37 cellular contexts compared by ENCODE assay signal in genomic region chr1:211553549-211553948, GRCh38.
"Had no signal": no experiment of that assay in that cellular context is flagged by ENCODE, and none has a peak within 500 bp of the region (broad histone marks: within the 10 kb centered on the region; RNA-seq: fewer than 3 reads in every experiment).

No MANE protein-coding gene starts in this region.

- H3K4me1 Mint-ChIP-seq: activated CD4-positive, alpha-beta memory T cell treated with anti-CD3 and anti-CD28 coated beads, Interleukin-2, amount 10 ng/mL, durations not matched to agents 7 days and 5 days; activated CD4-positive, alpha-beta T cell treated with anti-CD3 and anti-CD28 coated beads for 36 hours; activated CD4-positive, alpha-beta T cell treated with anti-CD3 and anti-CD28 coated beads, Interleukin-2, amount 10 ng/mL, durations not matched to agents 7 days and 5 days; activated naive CD8-positive, alpha-beta T cell treated with anti-CD3 and anti-CD28 coated beads for 36 hours; activated T-helper 17 cell treated with anti-CD3 and anti-CD28 coated beads, Interleukin-2, amount 50 U/mL, for 72 hours; WTC11 had no signal

- H3K27me3 ChIP-seq: adrenal gland, body of pancreas, brain microvascular endothelial cell, breast epithelium had no signal

- ATAC-seq: activated CD4-positive, alpha-beta T cell treated with anti-CD3 and anti-CD28 coated beads for 36 hours; activated CD4-positive, CD25-positive, alpha-beta regulatory T cell treated with anti-CD3 and anti-CD28 coated beads, Interleukin-2, amount 50 U/mL, for 24 hours; activated CD8-positive, alpha-beta memory T cell treated with anti-CD3 and anti-CD28 coated beads, Interleukin-2, amount 10 ng/mL, durations not matched to agents 7 days and 5 days; activated CD8-positive, alpha-beta T cell treated with anti-CD3 and anti-CD28 coated beads, Interleukin-2, amount 10 ng/mL, durations not matched to agents 7 days and 5 days; activated naive CD4-positive, alpha-beta T cell treated with anti-CD3 and anti-CD28 coated beads, Interleukin-2, amount 50 U/mL, for 72 hours; activated T-cell treated with anti-CD3 and anti-CD28 coated beads, Interleukin-2, amount 50 U/mL, for 4 hours; activated T-cell treated with anti-CD3 and anti-CD28 coated beads, Interleukin-2, amount 50 U/mL, for 72 hours; activated T-helper 17 cell treated with anti-CD3 and anti-CD28 coated beads, Interleukin-2, amount 50 U/mL, for 72 hours; body of pancreas; WTC11 had no signal

- H3K36me3 Mint-ChIP-seq: activated CD8-positive, alpha-beta memory T cell treated with anti-CD3 and anti-CD28 coated beads, Interleukin-2, amount 10 ng/mL, durations not matched to agents 7 days and 5 days; activated naive CD4-positive, alpha-beta T cell treated with anti-CD3 and anti-CD28 coated beads, Interleukin-2, amount 50 U/mL, for 72 hours; activated naive CD8-positive, alpha-beta T cell treated with anti-CD3 and anti-CD28 coated beads for 36 hours; WTC11 had no signal

- H3K27ac Mint-ChIP-seq: activated CD4-positive, alpha-beta memory T cell treated with anti-CD3 and anti-CD28 coated beads, Interleukin-2, amount 10 ng/mL, durations not matched to agents 7 days and 5 days; activated CD4-positive, alpha-beta T cell treated with anti-CD3 and anti-CD28 coated beads for 36 hours; activated CD4-positive, alpha-beta T cell treated with anti-CD3 and anti-CD28 coated beads, Interleukin-2, amount 10 ng/mL, durations not matched to agents 7 days and 5 days; activated CD8-positive, alpha-beta memory T cell treated with anti-CD3 and anti-CD28 coated beads, Interleukin-2, amount 10 ng/mL, durations not matched to agents 7 days and 5 days; activated CD8-positive, alpha-beta T cell treated with anti-CD3 and anti-CD28 coated beads, Interleukin-2, amount 10 ng/mL, durations not matched to agents 7 days and 5 days; activated naive CD4-positive, alpha-beta T cell treated with anti-CD3 and anti-CD28 coated beads for 36 hours; activated naive CD4-positive, alpha-beta T cell treated with anti-CD3 and anti-CD28 coated beads, Interleukin-2, amount 50 U/mL, for 72 hours; activated naive CD8-positive, alpha-beta T cell treated with anti-CD3 and anti-CD28 coated beads for 36 hours; activated T-cell treated with anti-CD3 and anti-CD28 coated beads, Interleukin-2, amount 50 U/mL, for 72 hours; activated T-helper 1 cell treated with anti-CD3 and anti-CD28 coated beads, Interleukin-12 subunit alpha, Interleukin-12 subunit beta, Interleukin-2, Interleukin-4 antibody, amounts not matched to agents 30 ng/mL and 10 ng/mL and 1 ng/mL, durations not matched to agents 14 hours and 24 hours and 36 hours; activated T-helper 17 cell treated with anti-CD3 and anti-CD28 coated beads, Interleukin-2, amount 50 U/mL, for 72 hours; T-helper 1 cell treated with Interleukin-12 subunit alpha and Interleukin-12 subunit beta and Interleukin-4 antibody, amounts not matched to agents 30 μg/mL and 1 μg/mL, for 36 hours; T-helper 2 cell treated with Interferon-gamma antibody and Interleukin-4, amounts not matched to agents 5 μg/mL and 100 μg/mL, for 36 hours; WTC11 had no signal

- H3K9me3 ChIP-seq: adrenal gland, body of pancreas, breast epithelium had no signal

- H3K27me3 Mint-ChIP-seq: activated naive CD8-positive, alpha-beta T cell treated with anti-CD3 and anti-CD28 coated beads for 36 hours had no signal

- H3K27ac ChIP-seq: adrenal gland, body of pancreas, brain microvascular endothelial cell, breast epithelium, WERI-Rb-1 had no signal

- H3K4me3 ChIP-seq: adrenal gland, body of pancreas, breast epithelium had no signal

- FAIRE-seq: astrocyte, TTC549 had no signal

- H3K9me3 Mint-ChIP-seq: activated CD4-positive, alpha-beta memory T cell treated with anti-CD3 and anti-CD28 coated beads, Interleukin-2, amount 10 ng/mL, durations not matched to agents 7 days and 5 days; activated CD4-positive, alpha-beta T cell treated with anti-CD3 and anti-CD28 coated beads, Interleukin-2, amount 10 ng/mL, durations not matched to agents 7 days and 5 days; activated naive CD4-positive, alpha-beta T cell treated with anti-CD3 and anti-CD28 coated beads for 36 hours; activated naive CD4-positive, alpha-beta T cell treated with anti-CD3 and anti-CD28 coated beads, Interleukin-2, amount 50 U/mL, for 72 hours; activated naive CD8-positive, alpha-beta T cell treated with anti-CD3 and anti-CD28 coated beads for 36 hours; activated T-cell treated with anti-CD3 and anti-CD28 coated beads, Interleukin-2, amount 50 U/mL, for 4 hours; activated T-cell treated with anti-CD3 and anti-CD28 coated beads, Interleukin-2, amount 50 U/mL, for 72 hours; activated T-helper 1 cell treated with anti-CD3 and anti-CD28 coated beads, Interleukin-12 subunit alpha, Interleukin-12 subunit beta, Interleukin-2, Interleukin-4 antibody, amounts not matched to agents 30 ng/mL and 10 ng/mL and 1 ng/mL, durations not matched to agents 14 hours and 24 hours and 36 hours; activated T-helper 17 cell treated with anti-CD3 and anti-CD28 coated beads, Interleukin-2, amount 50 U/mL, for 72 hours; T-helper 1 cell treated with Interleukin-12 subunit alpha and Interleukin-12 subunit beta and Interleukin-4 antibody, amounts not matched to agents 30 μg/mL and 1 μg/mL, for 36 hours; T-helper 2 cell treated with Interferon-gamma antibody and Interleukin-4, amounts not matched to agents 5 μg/mL and 100 μg/mL, for 36 hours; WTC11 had no signal

- H3K4me3 Mint-ChIP-seq: activated CD4-positive, alpha-beta memory T cell treated with anti-CD3 and anti-CD28 coated beads, Interleukin-2, amount 10 ng/mL, durations not matched to agents 7 days and 5 days; activated CD4-positive, alpha-beta T cell treated with anti-CD3 and anti-CD28 coated beads for 36 hours; activated CD4-positive, alpha-beta T cell treated with anti-CD3 and anti-CD28 coated beads, Interleukin-2, amount 10 ng/mL, durations not matched to agents 7 days and 5 days; activated CD8-positive, alpha-beta memory T cell treated with anti-CD3 and anti-CD28 coated beads, Interleukin-2, amount 10 ng/mL, durations not matched to agents 7 days and 5 days; activated CD8-positive, alpha-beta T cell treated with anti-CD3 and anti-CD28 coated beads, Interleukin-2, amount 10 ng/mL, durations not matched to agents 7 days and 5 days; activated naive CD4-positive, alpha-beta T cell treated with anti-CD3 and anti-CD28 coated beads for 36 hours; activated naive CD8-positive, alpha-beta T cell treated with anti-CD3 and anti-CD28 coated beads for 36 hours; activated T-cell treated with anti-CD3 and anti-CD28 coated beads, Interleukin-2, amount 50 U/mL, for 4 hours; activated T-cell treated with anti-CD3 and anti-CD28 coated beads, Interleukin-2, amount 50 U/mL, for 72 hours; activated T-helper 1 cell treated with anti-CD3 and anti-CD28 coated beads, Interleukin-12 subunit alpha, Interleukin-12 subunit beta, Interleukin-2, Interleukin-4 antibody, amounts not matched to agents 30 ng/mL and 10 ng/mL and 1 ng/mL, durations not matched to agents 14 hours and 24 hours and 36 hours; activated T-helper 17 cell treated with anti-CD3 and anti-CD28 coated beads, Interleukin-2, amount 50 U/mL, for 72 hours; T-helper 1 cell treated with Interleukin-12 subunit alpha and Interleukin-12 subunit beta and Interleukin-4 antibody, amounts not matched to agents 30 μg/mL and 1 μg/mL, for 36 hours; T-helper 2 cell treated with Interferon-gamma antibody and Interleukin-4, amounts not matched to agents 5 μg/mL and 100 μg/mL, for 36 hours; WTC11 had no signal

- DNase-seq: activated CD4-positive, alpha-beta memory T cell treated with anti-CD3 and anti-CD28 coated beads, Interleukin-2, amount 10 ng/mL, durations not matched to agents 7 days and 5 days; activated CD4-positive, alpha-beta T cell treated with anti-CD3 and anti-CD28 coated beads for 1 hour; activated CD4-positive, alpha-beta T cell treated with anti-CD3 and anti-CD28 coated beads for 36 hours; activated CD4-positive, alpha-beta T cell treated with anti-CD3 and anti-CD28 coated beads for 48 hours; activated CD4-positive, alpha-beta T cell treated with anti-CD3 and anti-CD28 coated beads, Interleukin-2, amount 10 ng/mL, durations not matched to agents 7 days and 5 days; activated CD4-positive, alpha-beta T cell treated with anti-CD3 and anti-CD28 coated beads, Interleukin-2, amount 50 U/mL, for 48 hours; activated CD4-positive, CD25-positive, alpha-beta regulatory T cell; activated CD8-positive, alpha-beta memory T cell treated with anti-CD3 and anti-CD28 coated beads, Interleukin-2, amount 10 ng/mL, durations not matched to agents 7 days and 5 days; activated CD8-positive, alpha-beta memory T cell treated with anti-CD3 and anti-CD28 coated beads, Interleukin-2, amount 50 U/mL, for 48 hours; activated CD8-positive, alpha-beta T cell treated with anti-CD3 and anti-CD28 coated beads, Interleukin-2, amount 10 ng/mL, durations not matched to agents 7 days and 5 days; activated gamma-delta T cell treated with Interleukin-2 at 50 U/mL for 16 hours; activated naive CD4-positive, alpha-beta T cell; activated naive CD4-positive, alpha-beta T cell treated with anti-CD3 and anti-CD28 coated beads for 36 hours; activated naive CD4-positive, alpha-beta T cell treated with anti-CD3 and anti-CD28 coated beads, Interleukin-2, amount 50 U/mL, for 16 hours; activated naive CD8-positive, alpha-beta T cell treated with anti-CD3 and anti-CD28 coated beads for 36 hours; activated T-cell treated with anti-CD3 and anti-CD28 coated beads, Interleukin-2, amount 50 U/mL, for 4 hours; activated T-cell treated with anti-CD3 and anti-CD28 coated beads, Interleukin-2, amount 50 U/mL, for 72 hours; adrenal gland; amniotic stem cell; aorta; body of pancreas; brain microvascular endothelial cell; central memory CD4-positive, alpha-beta T cell; SW 1271; T-helper 1 cell; T-helper 9 cell; WERI-Rb-1 had no signal

- H3K4me1 ChIP-seq: adrenal gland, body of pancreas, breast epithelium had no signal

- H3K36me3 ChIP-seq: adrenal gland, brain microvascular endothelial cell, breast epithelium, WERI-Rb-1 had no signal
